In genomic region chr6:125164696-125165095, GRCh38 we compare ENCODE assay signal across 25 cellular contexts.
"Had no signal": no experiment of that assay in that cellular context is flagged by ENCODE, and none has a peak within 500 bp of the region (broad histone marks: within the 10 kb centered on the region; RNA-seq: fewer than 3 reads in every experiment).

No MANE protein-coding gene starts in this region.

- DNase-seq: dermis blood vessel endothelial cell; effector memory CD4-positive, alpha-beta T cell; foreskin keratinocyte; heart left ventricle; natural killer cell; occipital lobe; ovary; posterior cingulate gyrus; psoas muscle; stimulated activated CD4-positive, alpha-beta T cell treated with anti-CD3 and anti-CD28 coated beads, Interleukin-12 subunit alpha, Interleukin-12 subunit beta, amount 100 ng/mL, for 4 hours; stimulated activated CD4-positive, alpha-beta T cell treated with anti-CD3 and anti-CD28 coated beads, Interleukin-1b, Interleukin-23, amount 100 ng/mL, for 48 hours; stimulated activated CD4-positive, alpha-beta T cell treated with anti-CD3 and anti-CD28 coated beads, Interleukin-4, amount 100 ng/mL, for 1 hour; stimulated activated CD8-positive, alpha-beta memory T cell treated with anti-CD3 and anti-CD28 coated beads, Interleukin-4, amount 100 ng/mL, for 48 hours; stimulated activated naive CD4-positive, alpha-beta T cell; stimulated activated naive CD8-positive, alpha-beta T cell treated with anti-CD3 and anti-CD28 coated beads, Interleukin-15, amount 100 ng/mL, for 72 hours; thyroid gland; trophoblast cell had no signal

- H3K4me3 ChIP-seq: coronary artery, esophagus muscularis mucosa, gastroesophageal sphincter, heart left ventricle, hepatocyte, lung, ovary, psoas muscle, smooth muscle cell, thyroid gland, vagina had no signal

- ATAC-seq: gastroesophageal sphincter; heart left ventricle; natural killer cell; psoas muscle; sciatic nerve; stimulated activated naive CD8-positive, alpha-beta T cell treated with anti-CD3 and anti-CD28 coated beads, Interleukin-15, amount 100 ng/mL, for 72 hours had no signal

- H3K27me3 ChIP-seq: esophagus muscularis mucosa, foreskin keratinocyte, gastroesophageal sphincter, heart left ventricle, hepatocyte, ovary, thyroid gland, vagina had no signal

- H3K36me3 ChIP-seq: esophagus muscularis mucosa, gastroesophageal sphincter, heart left ventricle, ovary, thyroid gland, vagina had no signal

- H3K4me2 ChIP-seq: hepatocyte, smooth muscle cell had no signal

- H3K27ac ChIP-seq: coronary artery, esophagus muscularis mucosa, foreskin keratinocyte, gastroesophageal sphincter, heart left ventricle, hepatocyte, ovary, psoas muscle, thyroid gland, vagina had no signal

- H3K9me3 ChIP-seq: esophagus muscularis mucosa, gastroesophageal sphincter, ovary, psoas muscle, thyroid gland, vagina had no signal

- H2AFZ ChIP-seq: hepatocyte had no signal

- H3K4me1 ChIP-seq: thyroid gland had no signal
